Comparison of ENCODE assay signal across 1 cellular context in the genomic region with DNA sequence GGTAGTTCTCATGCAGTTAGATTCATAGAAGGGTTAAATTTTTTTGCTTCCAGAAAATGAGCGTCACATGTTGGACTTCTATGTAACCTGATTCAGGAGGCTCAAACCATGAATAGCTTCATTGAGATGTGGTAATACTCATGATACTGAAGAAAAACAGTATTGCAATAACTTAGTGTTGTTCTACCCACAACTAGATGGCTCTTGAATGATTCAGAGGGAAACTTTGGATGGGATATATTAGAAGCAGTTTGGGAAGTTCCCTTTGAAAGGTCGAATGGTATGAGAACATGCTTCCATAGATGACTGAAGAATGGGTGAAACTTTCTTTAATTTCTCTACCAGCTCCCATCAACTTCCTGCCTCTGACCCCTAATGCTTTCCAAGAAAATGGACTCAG.
TF ChIP-seq lines count a peak whose summit lies in the region.

No MANE protein-coding gene starts in this region.

TF ChIP-seq in WTC11, 78 proteins besides CTCF, POLR2A, EP300 and RAD21 (continued from another document):
- TF ChIP-seq, protein P1, sequence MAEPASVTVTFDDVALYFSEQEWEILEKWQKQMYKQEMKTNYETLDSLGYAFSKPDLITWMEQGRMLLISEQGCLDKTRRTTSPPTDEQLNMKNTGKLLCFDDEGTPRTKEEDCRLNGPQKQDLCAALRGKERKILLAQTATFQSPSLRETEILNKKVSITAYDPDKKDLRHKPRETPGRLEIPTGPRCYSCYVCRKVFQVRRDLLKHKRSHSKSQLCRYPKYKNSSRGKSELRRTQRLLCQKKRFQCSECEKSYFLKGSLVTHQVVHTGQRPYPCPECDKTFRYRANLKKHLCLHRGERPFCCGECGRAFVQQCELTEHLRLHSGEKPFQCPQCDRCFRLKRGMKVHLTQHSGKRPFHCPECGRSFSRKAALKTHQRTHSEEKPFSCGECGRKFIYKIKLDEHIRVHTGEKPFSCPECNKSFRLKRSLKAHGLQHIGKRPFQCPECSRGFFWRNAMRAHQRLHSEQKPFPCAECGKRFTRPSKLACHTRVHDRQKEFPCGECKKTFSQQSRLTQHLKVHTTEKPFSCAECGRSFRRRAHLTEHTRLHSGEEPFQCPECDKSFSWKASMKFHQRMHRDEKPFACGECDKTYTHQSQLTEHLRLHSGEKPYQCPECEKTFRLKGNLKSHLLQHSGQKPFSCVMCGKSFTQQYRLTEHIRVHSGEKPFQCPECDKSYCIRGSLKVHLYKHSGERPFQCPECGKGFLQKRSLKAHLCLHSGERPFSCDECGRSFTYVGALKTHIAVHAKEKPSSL (CRISPR knock-in tag; conservative IDR thresholded peaks at IDR 0.05), result no peak
TF ChIP-seq in WTC11: peak in this region for 0.
